Comparison of ENCODE assay signal across 21 cellular contexts in the genomic region with DNA sequence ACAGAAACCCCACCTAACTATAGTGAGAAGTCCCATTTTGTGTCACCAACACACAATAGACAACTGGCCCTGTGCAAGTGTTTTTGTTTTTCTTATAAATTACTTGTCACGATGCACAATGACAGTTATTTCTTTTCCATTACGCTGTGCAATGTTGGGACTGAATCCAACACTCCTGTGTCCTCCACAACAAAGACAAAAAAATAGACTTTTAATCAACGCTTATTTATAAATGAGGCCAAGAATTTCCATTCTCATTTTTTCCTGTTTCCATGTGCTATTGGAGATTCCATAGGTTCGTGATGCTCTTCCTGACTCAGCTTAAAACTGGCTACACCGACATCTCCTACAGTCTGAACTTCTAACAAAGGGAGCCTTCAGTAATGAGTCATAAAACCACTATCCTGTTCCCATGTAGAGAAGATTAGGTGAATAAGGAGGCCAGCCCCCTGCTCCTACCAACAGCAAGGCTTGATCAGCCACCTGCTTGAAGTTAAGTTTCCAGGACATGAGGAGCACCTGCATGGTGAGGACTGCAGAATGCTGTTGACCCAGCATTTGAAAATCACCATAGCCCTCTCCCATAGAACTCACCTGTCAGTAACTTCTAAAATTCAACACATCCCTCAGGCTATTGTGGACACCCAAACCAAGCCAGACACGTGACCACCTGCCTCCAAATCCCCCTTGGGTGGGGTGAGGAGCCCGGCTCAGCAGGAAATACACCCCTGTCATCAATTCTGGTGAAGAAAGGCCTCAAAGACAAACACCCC.
DNase-seq lines count a peak whose midpoint lies in the region; ATAC-seq, FAIRE-seq and TF ChIP-seq lines count a peak whose summit lies in the region.
"Had no signal": no experiment of that assay in that cellular context is flagged by ENCODE, and none has a peak within 500 bp of the region (broad histone marks: within the 10 kb centered on the region; RNA-seq: fewer than 3 reads in every experiment).

No MANE protein-coding gene starts in this region.

- H3K9ac ChIP-seq in mesendoderm (ENCODE audit: low read length), result no peak overlapping the region

- ATAC-seq in pancreas, result no peak

- no peak overlapping the region for H3K4me2 ChIP-seq in mesendoderm (ENCODE audit: low read length)

- H3K4me3 ChIP-seq in bronchial epithelial cell (ENCODE audit: low read depth, low read length) (no peak overlapping the region), mesendoderm (ENCODE audit: low read length) (no peak overlapping the region), Peyer's patch (no peak overlapping the region), pancreas (no peak overlapping the region)
- H3K4me3 ChIP-seq: sigmoid colon had no signal

- H3K18ac ChIP-seq in mesendoderm (ENCODE audit: low read length), result no peak overlapping the region

- H3K9me3 ChIP-seq in Peyer's patch (no peaks in the 10 kb centered on the region), pancreas (no peaks in the 10 kb centered on the region)
- H3K9me3 ChIP-seq: neutrophil, sigmoid colon had no signal

- no peak overlapping the region for H2BK5ac ChIP-seq in mesendoderm (ENCODE audit: low read length)

- H3K27me3 ChIP-seq in bronchial epithelial cell (ENCODE audit: control insufficient read depth, insufficient read depth, low read length) (no peaks in the 10 kb centered on the region), mesendoderm (ENCODE audit: insufficient read depth, low read length, poor library complexity) (no peaks in the 10 kb centered on the region), Peyer's patch (no peaks in the 10 kb centered on the region), pancreas (no peaks in the 10 kb centered on the region)
- H3K27me3 ChIP-seq: sigmoid colon had no signal

- TF ChIP-seq POLR2A in Peyer's patch (IDR thresholded peaks at IDR 0.05), result no peak

- DNase-seq in Daoy (ENCODE audit: low read depth) (peak; percentile 70), NCI-H226 (peak; percentile 47), bronchial epithelial cell (ENCODE audit: low read depth) (peak; percentile 5), mesendoderm (peak; percentile 67), Peyer's patch (no peak), DMS79 (lab: John Stamatoyannopoulos, UW) (no peak), pancreas (no peak)
- DNase-seq in stimulated activated CD4-positive, alpha-beta T cell treated with anti-CD3 and anti-CD28 coated beads, Interleukin-1b, Interleukin-23, amount 100 ng/mL, for 48 hours, result no peak
- DNase-seq: cortex of kidney; glutamatergic neuron; HFFc6; NCI-H2081 treated with DMSO at 0.1 percent for 48 hours; NCI-H774; sigmoid colon; stimulated activated CD4-positive, alpha-beta T cell treated with anti-CD3 and anti-CD28 coated beads, Interleukin-2, amount 100 ng/mL, for 48 hours; SW 1271 had no signal

- intact Hi-C loops in pancreas (cut with DNase I), result no loop called here

- no peak overlapping the region for H3K4ac ChIP-seq in mesendoderm (ENCODE audit: low read depth, low read length)

- H2BK120ac ChIP-seq in mesendoderm (ENCODE audit: low read depth, low read length), result no peak overlapping the region

- no peak overlapping the region for H2BK15ac ChIP-seq in mesendoderm (replicated peaks; ENCODE audit: low read depth)

- H4K8ac ChIP-seq in mesendoderm (ENCODE audit: low read depth, low read length), result no peak overlapping the region

- H3K23ac ChIP-seq in mesendoderm (ENCODE audit: low read length), result no peak overlapping the region

- FAIRE-seq in bronchial epithelial cell (lab: Jason Lieb, UNC) (no peak), pancreas (lab: Jason Lieb, UNC) (no peak)
- FAIRE-seq: D721Med, islet of Langerhans, RCC 7860 had no signal

- no peak for TF ChIP-seq CTCF in bronchial epithelial cell (IDR thresholded peaks at IDR 0.05; ENCODE audit: insufficient read depth, low read length, severe bottlenecking)
- no peak for TF ChIP-seq CTCF in Peyer's patch (IDR thresholded peaks at IDR 0.05)
- TF ChIP-seq CTCF in pancreas (IDR thresholded peaks at IDR 0.05), result no peak

- H3K4me1 ChIP-seq in mesendoderm (ENCODE audit: control insufficient read depth, low read depth, low read length) (peaks cover 12% of the 10 kb centered on the region), Peyer's patch (peaks cover 0 to 6% (median 0%) of the 10 kb centered on the region in 4 donors), pancreas (no peaks in the 10 kb centered on the region)

- H3K27ac ChIP-seq in mesendoderm (ENCODE audit: low read depth, low read length) (no peak overlapping the region), Peyer's patch (no peak overlapping the region), pancreas (no peak overlapping the region)
- H3K27ac ChIP-seq: neutrophil, sigmoid colon, WERI-Rb-1 had no signal

- H2AK5ac ChIP-seq in mesendoderm (ENCODE audit: low read length), result no peak overlapping the region

- H3K79me1 ChIP-seq in mesendoderm (ENCODE audit: low read length), result peaks cover 8% of the 10 kb centered on the region

- H3K36me3 ChIP-seq in bronchial epithelial cell (ENCODE audit: control insufficient read depth, insufficient read depth, low read length) (no peaks in the 10 kb centered on the region), mesendoderm (ENCODE audit: control insufficient read depth, insufficient read depth, low read length) (no peaks in the 10 kb centered on the region), Peyer's patch (no peaks in the 10 kb centered on the region), pancreas (no peaks in the 10 kb centered on the region)
- H3K36me3 ChIP-seq: neutrophil, sigmoid colon, WERI-Rb-1 had no signal

- no peaks in the 10 kb centered on the region for H3K79me2 ChIP-seq in mesendoderm (ENCODE audit: control insufficient read depth, insufficient read depth, low read length)

- no peak overlapping the region for H3K56ac ChIP-seq in mesendoderm (ENCODE audit: low read length)

- no CpG with 5 or more reads among the region's 7 CpGs for WGBS in mesendoderm (ENCODE audit: extremely low coverage, insufficient coverage, low lambda C conversion rate)
- 80 to 86% methylated on average over 7 of the region's 7 CpGs for WGBS in pancreas, 2 donors

- H4K5ac ChIP-seq in mesendoderm (ENCODE audit: low read length), result no peak overlapping the region

Comparison
In these comparisons a context has a peak if more than half of its experiments do, and no peak if none do; other contexts are left out.
1. DNase-seq: peak in Daoy (single experiment), NCI-H226 (single experiment), bronchial epithelial cell (single experiment) and mesendoderm (single experiment); none in stimulated activated CD4-positive, alpha-beta T cell treated with anti-CD3 and anti-CD28 coated beads, Interleukin-1b, Interleukin-23, amount 100 ng/mL, for 48 hours (single experiment), Peyer's patch (0 of 3), DMS79 (single experiment) and pancreas (0 of 6).